Comparison of ENCODE assay signal across 24 cellular contexts in the genomic region with DNA sequence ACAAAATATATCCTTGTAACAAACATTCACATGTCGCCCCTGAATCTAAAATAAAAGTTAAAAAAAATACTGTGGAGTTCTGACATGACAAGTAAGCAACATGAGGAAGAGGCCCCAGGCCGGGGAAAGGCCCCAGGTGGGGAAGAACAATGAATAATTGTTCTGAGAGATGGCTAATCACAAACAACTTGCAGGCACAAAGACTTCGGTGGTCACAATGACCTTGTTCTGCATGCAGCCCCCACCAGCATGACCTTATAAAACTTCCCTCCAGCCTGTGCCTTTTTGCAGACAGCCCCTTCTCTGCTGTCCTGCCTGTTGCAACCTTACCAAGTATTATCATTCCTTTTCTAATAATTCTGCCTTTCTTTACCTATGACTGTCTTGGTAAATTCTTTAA.
"Had no signal": no experiment of that assay in that cellular context is flagged by ENCODE, and none has a peak within 500 bp of the region (broad histone marks: within the 10 kb centered on the region; RNA-seq: fewer than 3 reads in every experiment).

No MANE protein-coding gene starts in this region.

- H3K36me3 ChIP-seq: MG63 had no signal

- H3K27ac Mint-ChIP-seq: T-cell had no signal

- H3K27me3 ChIP-seq: MG63 had no signal

- H3K9me3 Mint-ChIP-seq: T-cell had no signal

- H3K4me3 ChIP-seq: MG63 had no signal

- ATAC-seq: HepG2, T-cell had no signal

- H3K4me2 ChIP-seq: SK-N-SH had no signal

- H3K9me3 ChIP-seq: MG63, SK-N-SH had no signal

- H3K4me1 Mint-ChIP-seq: T-cell had no signal

- DNase-seq: IMR-90, Karpas-422, KG1, MG63, NCI-H1092, NCI-H1105 treated with DMSO at 0.1 percent for 48 hours, NCI-H1417 treated with DMSO at 0.1 percent for 48 hours, NCI-H146, NCI-H1694 treated with DMSO at 0.1 percent for 48 hours, NCI-H1930, NCI-H2081, NCI-H2171, NCI-H226, NCI-H446, NCI-H510A, NCI-H524 treated with DMSO at 0.1 percent for 48 hours, NCI-H69, NCI-H774, Right ventricle myocardium superior, RPMI8226, SK-N-SH, SW 1271, T-cell had no signal

- H3K36me3 Mint-ChIP-seq: T-cell had no signal

- H3K9me2 ChIP-seq: SK-N-SH had no signal

- H3K4me3 Mint-ChIP-seq: T-cell had no signal
